In the genomic region with DNA sequence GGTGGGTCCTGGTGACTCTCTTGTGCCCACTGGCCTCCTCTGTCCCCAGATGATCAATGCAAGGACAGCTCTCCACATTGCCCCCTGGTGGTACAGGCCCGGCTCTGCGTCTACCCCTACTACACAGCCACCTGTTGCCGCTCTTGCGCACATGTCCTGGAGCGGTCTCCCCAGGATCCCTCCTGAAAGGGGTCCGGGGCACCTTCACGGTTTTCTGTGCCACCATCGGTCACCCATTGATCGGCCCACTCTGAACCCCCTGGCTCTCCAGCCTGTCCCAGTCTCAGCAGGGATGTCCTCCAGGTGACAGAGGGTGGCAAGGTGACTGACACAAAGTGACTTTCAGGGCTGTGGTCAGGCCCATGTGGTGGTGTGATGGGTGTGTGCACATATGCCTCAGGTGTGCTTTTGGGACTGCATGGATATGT, we compare ENCODE assay signal across 8 cellular contexts. TPM values are rescaled to one million over a fixed set of nuclear protein-coding genes. Genes with fewer than 3 reads are reported as not detected.
A peak's percentile ranks its signal among the peaks of the same experiment; 100 is the strongest.
DNase-seq lines count a peak whose midpoint lies in the region; ATAC-seq and TF ChIP-seq lines count a peak whose summit lies in the region.

No MANE protein-coding gene starts in this region.

- H3K27ac Mint-ChIP-seq in activated naive CD4-positive, alpha-beta T cell treated with anti-CD3 and anti-CD28 coated beads, Interleukin-2, amount 50 U/mL, for 72 hours = peak overlapping the region; percentile 68 to 100

- peak in 1 of 2 donors; percentile 19 for ATAC-seq in activated naive CD4-positive, alpha-beta T cell treated with anti-CD3 and anti-CD28 coated beads, Interleukin-2, amount 50 U/mL, for 72 hours
- ATAC-seq in GM18520 (IDR thresholded peaks at IDR 0.05; ENCODE audit: unreplicated experiment) (no peak), HG03460 (IDR thresholded peaks at IDR 0.05; ENCODE audit: unreplicated experiment) (no peak)

- H3K4me1 ChIP-seq in SJSA1 (replicated peaks) (peaks cover 39% of the 10 kb centered on the region), cardiac muscle cell (ENCODE audit: low read depth) (peaks cover 31% of the 10 kb centered on the region)

- TF ChIP-seq CTCF in LNCAP (IDR thresholded peaks at IDR 0.05) (peak; percentile 99), cardiac muscle cell (IDR thresholded peaks at IDR 0.05; ENCODE audit: low read depth, low read length) (peak; percentile 96)

- no peaks in the 10 kb centered on the region for H3K9me3 Mint-ChIP-seq in activated naive CD4-positive, alpha-beta T cell treated with anti-CD3 and anti-CD28 coated beads, Interleukin-2, amount 50 U/mL, for 72 hours

- DNase-seq in DMS 273 (lab: John Stamatoyannopoulos, UW; ENCODE audit: unreplicated experiment) (peak; percentile 100), SJSA1 (ENCODE audit: low read depth in 1 of 2, low spot score in 2 of 2) (peak; percentile 48 to 75), cardiac muscle cell (ENCODE audit: low read depth in 1 of 2, low spot score in 1 of 2) (peak; percentile 62 to 81), posterior cingulate gyrus (peak in 7 of 10 donors; percentile 57 to 92 (median 68))
- peak; percentile 76 to 86 for DNase-seq in activated naive CD4-positive, alpha-beta T cell treated with anti-CD3 and anti-CD28 coated beads, Interleukin-2, amount 50 U/mL, for 72 hours (ENCODE audit: low spot score in 2 of 2)

- intact Hi-C loops in posterior cingulate gyrus (cut with DNase I) = loop anchor here (2.0 kb wide), 1 partner anchor 61 kb away; no protein-coding TSS in a partner anchor

- H3K27me3 ChIP-seq in SJSA1 (replicated peaks) (no peaks in the 10 kb centered on the region), cardiac muscle cell (no peaks in the 10 kb centered on the region)

- no peak overlapping the region for H3K4me3 ChIP-seq in SJSA1
- H3K4me3 ChIP-seq in cardiac muscle cell = no peak overlapping the region

- no peaks in the 10 kb centered on the region for H3K36me3 Mint-ChIP-seq in activated naive CD4-positive, alpha-beta T cell treated with anti-CD3 and anti-CD28 coated beads, Interleukin-2, amount 50 U/mL, for 72 hours

- no peak overlapping the region for H3K27ac ChIP-seq in SJSA1
- H3K27ac ChIP-seq in cardiac muscle cell = peak overlapping the region; percentile 99

- no peaks in the 10 kb centered on the region for H3K36me3 ChIP-seq in SJSA1
- no peaks in the 10 kb centered on the region for H3K36me3 ChIP-seq in cardiac muscle cell

- no peaks in the 10 kb centered on the region for H3K9me3 ChIP-seq in SJSA1 (replicated peaks)
- H3K9me3 ChIP-seq in cardiac muscle cell (ENCODE audit: low read depth) = no peaks in the 10 kb centered on the region

RNA-seq across cellular contexts. Expression of gene ADAMTSL4, which starts 10.8 kb away (rescaled TPM):
- total RNA-seq in SJSA1 (2014; rRNA removed; shearing (Covaris generic)) = 0.42 TPM in 1 of 2 replicates, not detected in the other
- 1 to 10 TPM in 1 of 2 donors, under 1 TPM in 1; 0.96 to 2.9 TPM for total RNA-seq in activated naive CD4-positive, alpha-beta T cell treated with anti-CD3 and anti-CD28 coated beads, Interleukin-2, amount 50 U/mL, for 72 hours
- total RNA-seq in cardiac muscle cell = 28.8 and 44.2 TPM in 2 replicates
- 51.9 and 65.5 TPM in 2 replicates for polyA plus RNA-seq in cardiac muscle cell

RNA-seq across cellular contexts. Expression of gene MCL1, which starts 19.4 kb away (rescaled TPM):
- 183 and 225 TPM in 2 replicates for total RNA-seq in SJSA1 (2014; rRNA removed; shearing (Covaris generic))
- total RNA-seq in activated naive CD4-positive, alpha-beta T cell treated with anti-CD3 and anti-CD28 coated beads, Interleukin-2, amount 50 U/mL, for 72 hours = 100 to 1,000 TPM; 277 to 307 TPM
- 96.5 and 101 TPM in 2 replicates for total RNA-seq in cardiac muscle cell
- 61.2 and 65.2 TPM in 2 replicates for polyA plus RNA-seq in cardiac muscle cell

RNA-seq across cellular contexts. Expression of gene FALEC, which starts 44.5 kb away (rescaled TPM):
- not detected in 2 replicates for total RNA-seq in SJSA1 (2014; rRNA removed; shearing (Covaris generic))
- under 1 TPM; 0.66 to 0.89 TPM for total RNA-seq in activated naive CD4-positive, alpha-beta T cell treated with anti-CD3 and anti-CD28 coated beads, Interleukin-2, amount 50 U/mL, for 72 hours
- 3.9 TPM in 1 of 2 replicates, not detected in the other for total RNA-seq in cardiac muscle cell
- 4.7 and 6.2 TPM in 2 replicates for polyA plus RNA-seq in cardiac muscle cell

RNA-seq across cellular contexts. Expression of gene ECM1, which starts 52.1 kb away (rescaled TPM):
- total RNA-seq in SJSA1 (2014; rRNA removed; shearing (Covaris generic)) = 22.7 and 43.4 TPM in 2 replicates
- 1 to 10 TPM; 1.3 to 1.6 TPM for total RNA-seq in activated naive CD4-positive, alpha-beta T cell treated with anti-CD3 and anti-CD28 coated beads, Interleukin-2, amount 50 U/mL, for 72 hours
- total RNA-seq in cardiac muscle cell = 0.78 and 1.9 TPM in 2 replicates
- 1.9 and 2.9 TPM in 2 replicates for polyA plus RNA-seq in cardiac muscle cell
